12 cellular contexts compared by ENCODE assay signal in the genomic region with DNA sequence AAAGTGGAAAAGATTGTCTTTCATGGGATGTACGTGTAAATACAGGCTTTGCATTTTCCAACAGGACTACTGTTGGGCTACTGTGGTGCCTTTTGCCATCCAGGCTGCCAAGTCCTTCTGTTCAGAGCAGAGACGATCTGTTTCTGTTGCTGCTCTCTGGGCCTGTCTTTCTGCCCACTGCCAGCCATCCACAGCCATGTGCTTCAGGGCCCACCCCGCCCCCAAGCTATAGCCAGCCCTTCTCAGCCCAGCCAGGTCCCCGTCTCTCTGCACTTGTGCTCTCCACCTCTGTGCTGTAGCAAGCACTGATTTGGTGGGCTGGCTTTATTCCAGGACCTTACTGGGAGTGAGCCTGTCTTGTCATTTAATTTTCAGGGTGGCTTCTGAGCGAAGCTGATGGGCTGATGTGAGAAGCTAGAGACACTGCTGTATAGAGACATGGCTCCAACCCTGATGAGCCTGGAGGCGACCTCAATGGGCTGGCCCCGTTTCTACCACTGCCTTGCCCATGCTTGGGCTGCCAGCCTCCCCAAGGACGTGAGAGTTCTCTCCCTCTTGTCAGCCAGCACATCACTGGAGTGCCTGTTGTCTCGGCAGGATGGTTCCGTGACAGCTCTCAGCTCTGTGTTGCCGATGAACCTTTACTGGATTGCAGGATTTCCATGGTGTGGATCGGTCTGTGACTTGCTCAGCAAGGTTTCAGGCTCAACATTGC.
DNase-seq lines count a peak whose midpoint lies in the region; ATAC-seq and TF ChIP-seq lines count a peak whose summit lies in the region.
"Had no signal": no experiment of that assay in that cellular context is flagged by ENCODE, and none has a peak within 500 bp of the region (broad histone marks: within the 10 kb centered on the region; RNA-seq: fewer than 3 reads in every experiment).

No MANE protein-coding gene starts in this region.

- no peak overlapping the region for H3K27ac ChIP-seq in GM23338 (ENCODE audit: low read depth)
- peak overlapping the region; percentile 21 for H3K27ac ChIP-seq in left ventricle myocardium inferior (replicated peaks)
- H3K27ac ChIP-seq in skeletal muscle tissue (ENCODE audit: low read depth, low read length), result peak overlapping the region; percentile 44

- no peaks in the 10 kb centered on the region for H4K20me1 ChIP-seq in GM23338 (replicated peaks; ENCODE audit: insufficient read depth)

- H3K4me3 Mint-ChIP-seq in GM23338, result no peak overlapping the region

- no peaks in the 10 kb centered on the region for H3K9me2 ChIP-seq in GM23338 (ENCODE audit: insufficient read depth)

- no peak overlapping the region for H3K9ac ChIP-seq in skeletal muscle tissue (ENCODE audit: low read depth in 1 of 3, low read length in 3 of 3)

- TF ChIP-seq CTCF in GM23338 (conservative IDR thresholded peaks at IDR 0.05; ENCODE audit: low read depth in 2 of 2), result no peak
- TF ChIP-seq CTCF in left ventricle myocardium inferior (IDR thresholded peaks at IDR 0.05; ENCODE audit: borderline replicate concordance), result no peak

- H3K27me3 Mint-ChIP-seq in GM23338 (ENCODE audit: insufficient read depth, low read depth, poor library complexity), result peaks cover 13% of the 10 kb centered on the region

- H3K27me3 ChIP-seq in GM23338 (ENCODE audit: insufficient read depth) (no peaks in the 10 kb centered on the region), left ventricle myocardium inferior (ENCODE audit: low read depth) (no peaks in the 10 kb centered on the region), skeletal muscle tissue (ENCODE audit: control insufficient read depth in 3 of 3, insufficient read depth in 3 of 3, low read length in 3 of 3) (no peaks in the 10 kb centered on the region)

- H3F3A ChIP-seq in GM23338 (replicated peaks; ENCODE audit: low read depth), result no peaks in the 10 kb centered on the region

- ATAC-seq in GM23338, result peak; percentile 20; the same call in 1 of the 3 replicates

- DNase-seq in GM23338 (ENCODE audit: low spot score), result no peak
- DNase-seq in cerebellar cortex (ENCODE audit: low spot score), result peak; percentile 67
- no peak for DNase-seq in left ventricle myocardium inferior
- DNase-seq in NCI-H1417 (lab: John Stamatoyannopoulos, UW), result no peak
- DNase-seq in putamen (ENCODE audit: low spot score), result no peak
- no peak for DNase-seq in CD1c-positive myeloid dendritic cell (ENCODE audit: extremely low spot score)
- DNase-seq: IMR-90, NCI-H1417 treated with DMSO at 0.1 percent for 48 hours, NCI-H2029 treated with DMSO at 0.1 percent for 48 hours, NCI-H524 treated with DMSO at 0.1 percent for 48 hours, OCI-M1 had no signal

- H3K4me1 Mint-ChIP-seq in GM23338, result peaks cover 26% of the 10 kb centered on the region

- no peaks in the 10 kb centered on the region; the same call in 2 of the 3 replicates for H3K9me3 Mint-ChIP-seq in GM23338

- no peak overlapping the region for H3K4me2 ChIP-seq in GM23338

- no peaks in the 10 kb centered on the region for H3K36me3 Mint-ChIP-seq in GM23338 (ENCODE audit: low read depth)

- H3K4me1 ChIP-seq in GM23338 (ENCODE audit: insufficient read depth) (no peaks in the 10 kb centered on the region; the same call in 1 of the 2 replicates), left ventricle myocardium inferior (peaks cover 26% of the 10 kb centered on the region), skeletal muscle tissue (ENCODE audit: control insufficient read depth in 3 of 3, insufficient read depth in 3 of 3, low read length in 3 of 3) (peaks cover 0 to 19% (median 14%) of the 10 kb centered on the region in 3 donors)

- no peaks in the 10 kb centered on the region for H3K79me2 ChIP-seq in GM23338 (replicated peaks; ENCODE audit: insufficient read depth)

- intact Hi-C loops in left ventricle myocardium inferior (cut with micrococcal nuclease), result no loop called here

- no peak overlapping the region for H2AFZ ChIP-seq in GM23338

- H3K27ac Mint-ChIP-seq in GM23338, result no peak overlapping the region

- H3K36me3 ChIP-seq in GM23338 (ENCODE audit: insufficient read depth) (no peaks in the 10 kb centered on the region), left ventricle myocardium inferior (no peaks in the 10 kb centered on the region), skeletal muscle tissue (ENCODE audit: control insufficient read depth in 3 of 3, insufficient read depth in 3 of 3, low read length in 3 of 3) (no peaks in the 10 kb centered on the region)

- H3K4me3 ChIP-seq in GM23338 (no peak overlapping the region), left ventricle myocardium inferior (no peak overlapping the region), skeletal muscle tissue (ENCODE audit: low read length in 3 of 3) (no peak overlapping the region)

- no peaks in the 10 kb centered on the region for H3K9me3 ChIP-seq in left ventricle myocardium inferior (replicated peaks)
- no peaks in the 10 kb centered on the region for H3K9me3 ChIP-seq in skeletal muscle tissue (ENCODE audit: control insufficient read depth in 3 of 3, low read length in 3 of 3)

TF ChIP-seq in GM23338, 12 proteins besides CTCF, POLR2A, EP300 and RAD21 (continues in another document):
- no peak for TF ChIP-seq NANOG (IDR thresholded peaks at IDR 0.05; ENCODE audit: borderline replicate concordance)
- no peak for TF ChIP-seq JUNB (IDR thresholded peaks at IDR 0.05; ENCODE audit: unreplicated experiment)
- TF ChIP-seq EZH2phosphoT487 (IDR thresholded peaks at IDR 0.05; ENCODE audit: unreplicated experiment), result no peak
- no peak for TF ChIP-seq ETS1 (IDR thresholded peaks at IDR 0.05)
- TF ChIP-seq EZH2 (IDR thresholded peaks at IDR 0.05; ENCODE audit: low read depth, unreplicated experiment), result no peak
- no peak for TF ChIP-seq CREB1 (CRISPR knock-in tag; IDR thresholded peaks at IDR 0.05; ENCODE audit: low read depth)
- no peak for TF ChIP-seq REST (IDR thresholded peaks at IDR 0.05; ENCODE audit: unreplicated experiment)
